ENCODE assay signal across 10 cellular contexts in the genomic region with DNA sequence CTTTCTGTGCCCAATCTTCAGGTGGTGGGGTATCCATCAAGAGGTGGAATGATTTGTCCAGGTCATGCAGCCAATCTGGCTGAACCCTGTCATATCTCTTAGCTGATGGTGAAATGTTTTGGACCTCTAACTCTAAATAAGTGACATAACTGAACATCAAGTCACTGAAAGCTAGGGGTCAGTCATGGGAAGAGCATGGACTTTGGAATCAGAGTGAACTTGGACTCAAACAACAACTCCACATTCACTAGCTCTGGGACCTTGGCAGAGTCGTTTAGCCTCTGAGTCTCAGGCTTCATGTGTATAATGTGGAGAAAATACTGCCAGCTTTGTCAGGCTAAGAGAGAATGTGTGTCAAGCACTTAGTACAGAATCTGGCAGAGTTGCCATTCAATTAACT.
DNase-seq lines count a peak whose midpoint lies in the region; ATAC-seq and TF ChIP-seq lines count a peak whose summit lies in the region.
"Had no signal": no experiment of that assay in that cellular context is flagged by ENCODE, and none has a peak within 500 bp of the region (broad histone marks: within the 10 kb centered on the region; RNA-seq: fewer than 3 reads in every experiment).

No MANE protein-coding gene starts in this region.

- H3K4me1 Mint-ChIP-seq in activated CD4-positive, alpha-beta T cell treated with anti-CD3 and anti-CD28 coated beads, Interleukin-2, amount 10 ng/mL, durations not matched to agents 7 days and 5 days: no peaks in the 10 kb centered on the region
- H3K4me1 Mint-ChIP-seq in stimulated activated naive B cell treated with anti-CD40 and anti-IgM and Interleukin-4, amounts not matched to agents 10 μg/mL and 1 μg/mL and 100 μg/mL, for 72 hours: no peaks in the 10 kb centered on the region
- H3K4me1 Mint-ChIP-seq in WTC11: 0 out of 2 replicates have a peak, but pooled peaks cover 3% of the 10 kb centered on the region

- no peaks in the 10 kb centered on the region for H3K36me3 Mint-ChIP-seq in activated CD4-positive, alpha-beta T cell treated with anti-CD3 and anti-CD28 coated beads, Interleukin-2, amount 10 ng/mL, durations not matched to agents 7 days and 5 days (ENCODE audit: low read depth)
- H3K36me3 Mint-ChIP-seq in stimulated activated naive B cell treated with anti-CD40 and anti-IgM and Interleukin-4, amounts not matched to agents 10 μg/mL and 1 μg/mL and 100 μg/mL, for 72 hours: no peaks in the 10 kb centered on the region
- H3K36me3 Mint-ChIP-seq in WTC11: no peaks in the 10 kb centered on the region

- H2BK12ac ChIP-seq in mesenchymal stem cell (ENCODE audit: low read length in 2 of 2): no peak overlapping the region

- H3K27me3 ChIP-seq in BE2C: no peaks in the 10 kb centered on the region
- peaks cover 0 to 2% of the 10 kb centered on the region in 2 experiments for H3K27me3 ChIP-seq in mesenchymal stem cell (ENCODE audit: control insufficient read depth in 1 of 2, insufficient read depth in 1 of 2, low read length in 2 of 2)
- H3K27me3 ChIP-seq: gastroesophageal sphincter had no signal

- no peak overlapping the region for H3K23ac ChIP-seq in mesenchymal stem cell (ENCODE audit: low read length in 2 of 2)

- no peak overlapping the region for H2BK15ac ChIP-seq in mesenchymal stem cell (ENCODE audit: low read depth, poor library complexity, severe bottlenecking)

- no peak overlapping the region for H3K27ac Mint-ChIP-seq in activated CD4-positive, alpha-beta T cell treated with anti-CD3 and anti-CD28 coated beads, Interleukin-2, amount 10 ng/mL, durations not matched to agents 7 days and 5 days
- no peak overlapping the region for H3K27ac Mint-ChIP-seq in stimulated activated naive B cell treated with anti-CD40 and anti-IgM and Interleukin-4, amounts not matched to agents 10 μg/mL and 1 μg/mL and 100 μg/mL, for 72 hours
- no peak overlapping the region for H3K27ac Mint-ChIP-seq in WTC11

- no peak overlapping the region for H3K27ac ChIP-seq in mesenchymal stem cell (ENCODE audit: low read length, poor library complexity, severe bottlenecking)
- H3K27ac ChIP-seq: gastroesophageal sphincter had no signal

- no peak overlapping the region for H3K4me2 ChIP-seq in mesenchymal stem cell (ENCODE audit: low read length, poor library complexity, severe bottlenecking)

- H3K9me3 ChIP-seq in BE2C: no peaks in the 10 kb centered on the region
- no peaks in the 10 kb centered on the region for H3K9me3 ChIP-seq in mesenchymal stem cell (ENCODE audit: control insufficient read depth, low read length)
- H3K9me3 ChIP-seq: gastroesophageal sphincter, mucosa of descending colon had no signal

- no peak for ATAC-seq in stimulated activated naive B cell treated with anti-CD40 and anti-IgM and Interleukin-4, amounts not matched to agents 10 μg/mL and 1 μg/mL and 100 μg/mL, for 72 hours (replicated peaks)
- ATAC-seq in WTC11: no peak
- ATAC-seq: gastroesophageal sphincter, mucosa of descending colon had no signal

- no peak overlapping the region for H4K8ac ChIP-seq in mesenchymal stem cell (ENCODE audit: low read length)

- no peak overlapping the region for H3K9ac ChIP-seq in mesenchymal stem cell (ENCODE audit: low read length)

- no peaks in the 10 kb centered on the region for H3K9me3 Mint-ChIP-seq in activated CD4-positive, alpha-beta T cell treated with anti-CD3 and anti-CD28 coated beads, Interleukin-2, amount 10 ng/mL, durations not matched to agents 7 days and 5 days
- H3K9me3 Mint-ChIP-seq in stimulated activated naive B cell treated with anti-CD40 and anti-IgM and Interleukin-4, amounts not matched to agents 10 μg/mL and 1 μg/mL and 100 μg/mL, for 72 hours: no peaks in the 10 kb centered on the region
- H3K9me3 Mint-ChIP-seq in WTC11: peaks cover 12% of the 10 kb centered on the region; the same call in 1 of the 2 replicates

- no peaks in the 10 kb centered on the region for H3K36me3 ChIP-seq in BE2C
- no peaks in the 10 kb centered on the region for H3K36me3 ChIP-seq in mesenchymal stem cell (ENCODE audit: control insufficient read depth in 1 of 2, insufficient read depth in 2 of 2, low read depth in 1 of 2, low read length in 2 of 2)
- H3K36me3 ChIP-seq: gastroesophageal sphincter had no signal

- POLR2A ChIA-PET in activated CD4-positive, alpha-beta T cell treated with anti-CD3 and anti-CD28 coated beads, Interleukin-2, amount 10 ng/mL, durations not matched to agents 7 days and 5 days (lab: Charles Lee): no interaction called here
- POLR2A ChIA-PET in WTC11 (lab: Charles Lee): no interaction called here

- DNase-seq in BE2C (no peak), NCI-H146 (lab: John Stamatoyannopoulos, UW) (peak; percentile 39), epithelial cell of esophagus (ENCODE audit: low read depth) (peak; percentile 11), mesenchymal stem cell (peak; percentile 19), WTC11 (ENCODE audit: low spot score) (no peak), ureter (ENCODE audit: low spot score) (no peak)
- DNase-seq in activated CD4-positive, alpha-beta T cell treated with anti-CD3 and anti-CD28 coated beads, Interleukin-2, amount 10 ng/mL, durations not matched to agents 7 days and 5 days: no peak
- no peak for DNase-seq in stimulated activated naive B cell treated with anti-CD40 and anti-IgM and Interleukin-4, amounts not matched to agents 10 μg/mL and 1 μg/mL and 100 μg/mL, for 72 hours

- H3K4me3 ChIP-seq in BE2C (ENCODE audit: low read depth, low read length): no peak overlapping the region
- no peak overlapping the region for H3K4me3 ChIP-seq in epithelial cell of esophagus (ENCODE audit: low read length)
- no peak overlapping the region for H3K4me3 ChIP-seq in mesenchymal stem cell (ENCODE audit: insufficient read depth in 1 of 2, low read depth in 1 of 2, low read length in 2 of 2)
- H3K4me3 ChIP-seq: gastroesophageal sphincter, mucosa of descending colon had no signal

- no peaks in the 10 kb centered on the region for H3K79me1 ChIP-seq in mesenchymal stem cell (replicated peaks; ENCODE audit: low read length, poor library complexity, severe bottlenecking)

- H3K4me1 ChIP-seq in BE2C (no peaks in the 10 kb centered on the region; the same call in 1 of the 2 replicates), mesenchymal stem cell (ENCODE audit: control insufficient read depth, insufficient read depth, low read depth, low read length) (peaks cover 12% of the 10 kb centered on the region)
- H3K4me1 ChIP-seq: gastroesophageal sphincter had no signal

- TF ChIP-seq CTCF in BE2C (IDR thresholded peaks at IDR 0.05; ENCODE audit: low read depth, low read length) (peak; percentile 27; the same call in 1 of the 2 replicates), epithelial cell of esophagus (IDR thresholded peaks at IDR 0.05; ENCODE audit: insufficient read depth, low read depth, low read length, missing control alignments) (no peak), WTC11 (IDR thresholded peaks at IDR 0.05) (no peak)

- H2BK5ac ChIP-seq in mesenchymal stem cell (ENCODE audit: low read depth, low read length, poor library complexity, severe bottlenecking): no peak overlapping the region

- WGBS in mesenchymal stem cell: no CpG with 5 or more reads among the region's 1 CpG

- H2AFZ ChIP-seq in mesenchymal stem cell (ENCODE audit: low read depth, low read length): no peak overlapping the region

- no peak overlapping the region for H2BK120ac ChIP-seq in mesenchymal stem cell (ENCODE audit: low read depth, low read length)

- H3K18ac ChIP-seq in mesenchymal stem cell (ENCODE audit: low read depth in 1 of 2, low read length in 2 of 2): no peak overlapping the region

- no peak overlapping the region for H3K4ac ChIP-seq in mesenchymal stem cell (ENCODE audit: low read depth in 1 of 2, low read length in 2 of 2)

- H4K91ac ChIP-seq in mesenchymal stem cell (ENCODE audit: low read length): no peak overlapping the region

- CTCF ChIA-PET in activated CD4-positive, alpha-beta T cell treated with anti-CD3 and anti-CD28 coated beads, Interleukin-2, amount 10 ng/mL, durations not matched to agents 7 days and 5 days (lab: Charles Lee): interaction anchor here (1.2 to 1.3 kb wide), 2 partner anchors 12 to 57 kb away, joined by 3 read pairs; no protein-coding TSS in a partner anchor
- CTCF ChIA-PET in WTC11 (lab: Charles Lee): interaction anchor here (0.6 to 2.9 kb wide), 5 partner anchors 11 to 294 kb away, joined by 3 to 28 read pairs (median 3); no protein-coding TSS in a partner anchor

- no peaks in the 10 kb centered on the region for H3K27me3 Mint-ChIP-seq in activated CD4-positive, alpha-beta T cell treated with anti-CD3 and anti-CD28 coated beads, Interleukin-2, amount 10 ng/mL, durations not matched to agents 7 days and 5 days
- peaks cover 0 to 5% of the 10 kb centered on the region in 2 donors for H3K27me3 Mint-ChIP-seq in stimulated activated naive B cell treated with anti-CD40 and anti-IgM and Interleukin-4, amounts not matched to agents 10 μg/mL and 1 μg/mL and 100 μg/mL, for 72 hours
- no peaks in the 10 kb centered on the region for H3K27me3 Mint-ChIP-seq in WTC11 (ENCODE audit: low read depth)

- H3K14ac ChIP-seq in mesenchymal stem cell (ENCODE audit: low read length in 2 of 2): no peak overlapping the region

- no peak overlapping the region for H3K4me3 Mint-ChIP-seq in activated CD4-positive, alpha-beta T cell treated with anti-CD3 and anti-CD28 coated beads, Interleukin-2, amount 10 ng/mL, durations not matched to agents 7 days and 5 days
- H3K4me3 Mint-ChIP-seq in stimulated activated naive B cell treated with anti-CD40 and anti-IgM and Interleukin-4, amounts not matched to agents 10 μg/mL and 1 μg/mL and 100 μg/mL, for 72 hours: no peak overlapping the region
- no peak overlapping the region for H3K4me3 Mint-ChIP-seq in WTC11

- H2AK5ac ChIP-seq in mesenchymal stem cell (ENCODE audit: low read length, severe bottlenecking): no peak overlapping the region

TF ChIP-seq in WTC11, 78 proteins besides CTCF, POLR2A, EP300 and RAD21 (continues in another document):
- TF ChIP-seq FOXK1 (CRISPR knock-in tag; IDR thresholded peaks at IDR 0.05) (no peak), USF1 (CRISPR knock-in tag; IDR thresholded peaks at IDR 0.05) (no peak), ELF4 (CRISPR knock-in tag; IDR thresholded peaks at IDR 0.05; ENCODE audit: low read depth) (no peak)

Comparison
In these comparisons a context has a peak if more than half of its experiments do, and no peak if none do; other contexts are left out.
1. DNase-seq: peak in NCI-H146 (single experiment), epithelial cell of esophagus (single experiment) and mesenchymal stem cell (single experiment); none in BE2C (single experiment), activated CD4-positive, alpha-beta T cell treated with anti-CD3 and anti-CD28 coated beads, Interleukin-2, amount 10 ng/mL, durations not matched to agents 7 days and 5 days (single experiment), stimulated activated naive B cell treated with anti-CD40 and anti-IgM and Interleukin-4, amounts not matched to agents 10 μg/mL and 1 μg/mL and 100 μg/mL, for 72 hours (single experiment), WTC11 (single experiment) and ureter (single experiment).